8 cellular contexts compared by ENCODE assay signal in genomic region chrX:135003876-135004623, GRCh38. TPM values are rescaled to one million over a fixed set of nuclear protein-coding genes. Genes with fewer than 3 reads are reported as not detected.
A peak's percentile ranks its signal among the peaks of the same experiment; 100 is the strongest.
DNase-seq lines count a peak whose midpoint lies in the region; ATAC-seq and TF ChIP-seq lines count a peak whose summit lies in the region.

No MANE protein-coding gene starts in this region.

- H3K14ac ChIP-seq in trophoblast cell (ENCODE audit: low read length) = peak overlapping the region; percentile 15

- no peak overlapping the region for H3K4ac ChIP-seq in trophoblast cell (ENCODE audit: low read depth, low read length)

- H4K12ac ChIP-seq in trophoblast cell (ENCODE audit: low read depth, low read length) = peak overlapping the region; percentile 81

- peak overlapping the region; percentile 87 for H4K8ac ChIP-seq in trophoblast cell (ENCODE audit: low read depth, low read length)

- peaks cover 1% of the 10 kb centered on the region for H3K79me2 ChIP-seq in trophoblast cell (ENCODE audit: control insufficient read depth, insufficient read depth, low read length, poor library complexity)

- DNase-seq in NCI-H1417 (lab: John Stamatoyannopoulos, UW) (peak; percentile 81 to 94 (median 88)), SW480 (ENCODE audit: low spot score) (peak; percentile 84), adipocyte (ENCODE audit: low read depth) (peak; percentile 94), cardiac septum (ENCODE audit: low spot score) (peak; percentile 94), trophoblast cell (peak; percentile 79 to 91), tibial nerve (ENCODE audit: low spot score in 2 of 2) (peak; percentile 78 to 86)

- no CpG with 5 or more reads among the region's 35 CpGs for whole genome bisulfite sequencing in trophoblast cell (ENCODE audit: extremely low coverage, insufficient coverage, insufficient read length)
- 0 to 36% methylated on average over 10 to 34 of the region's 35 CpGs for WGBS in tibial nerve, 2 donors

- H2BK12ac ChIP-seq in trophoblast cell (ENCODE audit: low read length) = peak overlapping the region; percentile 71

- TF ChIP-seq POLR2A in tibial nerve (IDR thresholded peaks at IDR 0.05) = peak in 1 of 2 donors; percentile 31

- no peak overlapping the region for H2AK5ac ChIP-seq in trophoblast cell (ENCODE audit: low read length)

- no peaks in the 10 kb centered on the region for H3K9me3 ChIP-seq in adipocyte (ENCODE audit: control insufficient read depth, low read length)
- no peaks in the 10 kb centered on the region for H3K9me3 ChIP-seq in trophoblast cell (ENCODE audit: insufficient read depth, low read depth, low read length)
- no peaks in the 10 kb centered on the region for H3K9me3 ChIP-seq in tibial nerve

- peak in 1 of 2 donors; percentile 21 for TF ChIP-seq EP300 in tibial nerve (IDR thresholded peaks at IDR 0.05)

- peaks cover 2% of the 10 kb centered on the region for H3K79me1 ChIP-seq in trophoblast cell (ENCODE audit: low read length)

- peak overlapping the region; percentile 77 for H3K4me2 ChIP-seq in trophoblast cell (ENCODE audit: low read length)

- peak overlapping the region; percentile 65 for H3K18ac ChIP-seq in trophoblast cell (ENCODE audit: low read length)

- H3K27ac ChIP-seq in trophoblast cell (ENCODE audit: low read depth, low read length) (peak overlapping the region; percentile 39), tibial nerve (peak overlapping the region; percentile 12 to 80 (median 52))

- H3K4me3 ChIP-seq in GM08714 (ENCODE audit: low read length) (peak overlapping the region; percentile 45; the same call in 1 of the 2 replicates), adipocyte (ENCODE audit: low read length) (peak overlapping the region; percentile 81), trophoblast cell (ENCODE audit: low read depth, low read length) (peak overlapping the region; percentile 64), tibial nerve (peak overlapping the region in 3 of 4 donors; percentile 23 to 53 (median 42))

- H3K9ac ChIP-seq in adipocyte (ENCODE audit: low read length) = peak overlapping the region; percentile 73
- H3K9ac ChIP-seq in trophoblast cell (ENCODE audit: low read length) = no peak overlapping the region

- no peak for TF ChIP-seq CTCF in tibial nerve (IDR thresholded peaks at IDR 0.05)

- peak; percentile 92 for ATAC-seq in HG02678 (IDR thresholded peaks at IDR 0.05; ENCODE audit: unreplicated experiment)

- H3K4me1 ChIP-seq in adipocyte (ENCODE audit: control insufficient read depth, insufficient read depth, low read length) (peaks cover 13% of the 10 kb centered on the region), trophoblast cell (ENCODE audit: control insufficient read depth in 1 of 2, insufficient read depth in 2 of 2, low read length in 2 of 2) (peaks cover 2% of the 10 kb centered on the region in 2 experiments), tibial nerve (peaks cover 0 to 4% (median 0%) of the 10 kb centered on the region in 4 donors)

- no peaks in the 10 kb centered on the region for H3K36me3 ChIP-seq in adipocyte (ENCODE audit: control insufficient read depth, insufficient read depth, low read length, severe bottlenecking)
- no peaks in the 10 kb centered on the region for H3K36me3 ChIP-seq in trophoblast cell (ENCODE audit: control insufficient read depth in 1 of 2, insufficient read depth in 2 of 2, low read length in 2 of 2)
- no peaks in the 10 kb centered on the region for H3K36me3 ChIP-seq in tibial nerve

- no peak overlapping the region for H2BK120ac ChIP-seq in trophoblast cell (ENCODE audit: insufficient read depth, low read length, poor library complexity)

- intact Hi-C loops in cardiac septum (cut with DNase I) = no loop called here

- peak overlapping the region; percentile 13 for H4K91ac ChIP-seq in trophoblast cell (ENCODE audit: low read depth, low read length)

- no peak overlapping the region for H3K23ac ChIP-seq in trophoblast cell (ENCODE audit: low read length)

- H3K27me3 ChIP-seq in adipocyte (replicated peaks; ENCODE audit: control insufficient read depth, insufficient read depth, low read length) = peaks cover 3% of the 10 kb centered on the region
- H3K27me3 ChIP-seq in trophoblast cell (ENCODE audit: insufficient read depth, low read length) = no peaks in the 10 kb centered on the region
- H3K27me3 ChIP-seq in tibial nerve = peaks cover 0 to 4% of the 10 kb centered on the region in 2 donors

- H2BK5ac ChIP-seq in trophoblast cell (ENCODE audit: low read depth, low read length, poor library complexity) = no peak overlapping the region

- H2AFZ ChIP-seq in trophoblast cell (ENCODE audit: insufficient read depth, low read length, poor library complexity) = peak overlapping the region; percentile 81

RNA-seq across cellular contexts. Expression of gene SMIM10, which starts 13.3 kb away (rescaled TPM):
- total RNA-seq in cardiac septum (4.9 TPM), tibial nerve (10 to 100 TPM in 3 of 4 donors, 1 to 10 TPM in 1; 8.0 to 18.0 (median 16.0) TPM)
- polyA plus RNA-seq in trophoblast cell (2013) = 0.78 and 1.0 TPM in 2 replicates

RNA-seq across cellular contexts. Expression of gene RTL8B, which starts 18.3 kb away (rescaled TPM):
- total RNA-seq in cardiac septum (19.0 TPM), tibial nerve (10 to 100 TPM in 2 of 4 donors, 1 to 10 TPM in 2; 8.0 to 12.3 (median 9.1) TPM)
- polyA plus RNA-seq in trophoblast cell (2013) = 19.4 TPM in 2 replicates

RNA-seq across cellular contexts. Expression of gene RTL8C, which starts 28.1 kb away (rescaled TPM):
- total RNA-seq in cardiac septum = 311 TPM
- polyA plus RNA-seq in trophoblast cell (2013) = 163 and 164 TPM in 2 replicates
- total RNA-seq in tibial nerve = 100 to 1,000 TPM in 1 of 4 donors, 10 to 100 TPM in 3; 78.1 to 131 (median 87.0) TPM

RNA-seq across cellular contexts. Expression of gene RTL8A, which starts 47.9 kb away (rescaled TPM):
- total RNA-seq in cardiac septum = 30.4 TPM
- polyA plus RNA-seq in trophoblast cell (2013) = 77.7 and 79.0 TPM in 2 replicates
- total RNA-seq in tibial nerve = 10 to 100 TPM; 24.9 to 32.6 (median 27.7) TPM

Comparison
In these comparisons a context has a peak if more than half of its experiments do, and no peak if none do; other contexts are left out.
1. Peak in every context shown above with its lines: DNase-seq, ATAC-seq, H3K4me3 ChIP-seq and H3K27ac ChIP-seq.